In the genomic region with DNA sequence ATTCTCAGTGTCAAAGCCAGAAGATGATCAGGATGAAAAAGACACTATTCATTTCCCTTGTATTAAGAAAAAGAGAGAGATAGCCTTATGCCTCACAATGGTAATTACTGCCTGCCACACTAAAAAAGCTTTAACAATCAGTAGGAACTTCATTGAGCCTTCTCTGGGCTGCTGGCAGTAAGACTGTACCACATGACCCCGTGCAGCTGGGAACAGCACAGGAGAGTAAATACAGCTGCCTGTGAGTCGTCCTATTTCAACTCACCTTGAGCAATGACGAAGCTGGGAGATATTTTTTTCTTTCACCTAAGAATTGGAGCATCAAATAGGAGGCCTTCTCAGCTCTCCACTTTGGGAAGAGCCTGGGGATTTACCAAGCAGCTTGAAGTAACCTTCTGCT, we compare ENCODE assay signal across 1 cellular context.
TF ChIP-seq lines count a peak whose summit lies in the region.

No MANE protein-coding gene starts in this region.

TF ChIP-seq in GM23338, 12 proteins besides CTCF, POLR2A, EP300 and RAD21 (continued from another document):
- TF ChIP-seq, protein P1, sequence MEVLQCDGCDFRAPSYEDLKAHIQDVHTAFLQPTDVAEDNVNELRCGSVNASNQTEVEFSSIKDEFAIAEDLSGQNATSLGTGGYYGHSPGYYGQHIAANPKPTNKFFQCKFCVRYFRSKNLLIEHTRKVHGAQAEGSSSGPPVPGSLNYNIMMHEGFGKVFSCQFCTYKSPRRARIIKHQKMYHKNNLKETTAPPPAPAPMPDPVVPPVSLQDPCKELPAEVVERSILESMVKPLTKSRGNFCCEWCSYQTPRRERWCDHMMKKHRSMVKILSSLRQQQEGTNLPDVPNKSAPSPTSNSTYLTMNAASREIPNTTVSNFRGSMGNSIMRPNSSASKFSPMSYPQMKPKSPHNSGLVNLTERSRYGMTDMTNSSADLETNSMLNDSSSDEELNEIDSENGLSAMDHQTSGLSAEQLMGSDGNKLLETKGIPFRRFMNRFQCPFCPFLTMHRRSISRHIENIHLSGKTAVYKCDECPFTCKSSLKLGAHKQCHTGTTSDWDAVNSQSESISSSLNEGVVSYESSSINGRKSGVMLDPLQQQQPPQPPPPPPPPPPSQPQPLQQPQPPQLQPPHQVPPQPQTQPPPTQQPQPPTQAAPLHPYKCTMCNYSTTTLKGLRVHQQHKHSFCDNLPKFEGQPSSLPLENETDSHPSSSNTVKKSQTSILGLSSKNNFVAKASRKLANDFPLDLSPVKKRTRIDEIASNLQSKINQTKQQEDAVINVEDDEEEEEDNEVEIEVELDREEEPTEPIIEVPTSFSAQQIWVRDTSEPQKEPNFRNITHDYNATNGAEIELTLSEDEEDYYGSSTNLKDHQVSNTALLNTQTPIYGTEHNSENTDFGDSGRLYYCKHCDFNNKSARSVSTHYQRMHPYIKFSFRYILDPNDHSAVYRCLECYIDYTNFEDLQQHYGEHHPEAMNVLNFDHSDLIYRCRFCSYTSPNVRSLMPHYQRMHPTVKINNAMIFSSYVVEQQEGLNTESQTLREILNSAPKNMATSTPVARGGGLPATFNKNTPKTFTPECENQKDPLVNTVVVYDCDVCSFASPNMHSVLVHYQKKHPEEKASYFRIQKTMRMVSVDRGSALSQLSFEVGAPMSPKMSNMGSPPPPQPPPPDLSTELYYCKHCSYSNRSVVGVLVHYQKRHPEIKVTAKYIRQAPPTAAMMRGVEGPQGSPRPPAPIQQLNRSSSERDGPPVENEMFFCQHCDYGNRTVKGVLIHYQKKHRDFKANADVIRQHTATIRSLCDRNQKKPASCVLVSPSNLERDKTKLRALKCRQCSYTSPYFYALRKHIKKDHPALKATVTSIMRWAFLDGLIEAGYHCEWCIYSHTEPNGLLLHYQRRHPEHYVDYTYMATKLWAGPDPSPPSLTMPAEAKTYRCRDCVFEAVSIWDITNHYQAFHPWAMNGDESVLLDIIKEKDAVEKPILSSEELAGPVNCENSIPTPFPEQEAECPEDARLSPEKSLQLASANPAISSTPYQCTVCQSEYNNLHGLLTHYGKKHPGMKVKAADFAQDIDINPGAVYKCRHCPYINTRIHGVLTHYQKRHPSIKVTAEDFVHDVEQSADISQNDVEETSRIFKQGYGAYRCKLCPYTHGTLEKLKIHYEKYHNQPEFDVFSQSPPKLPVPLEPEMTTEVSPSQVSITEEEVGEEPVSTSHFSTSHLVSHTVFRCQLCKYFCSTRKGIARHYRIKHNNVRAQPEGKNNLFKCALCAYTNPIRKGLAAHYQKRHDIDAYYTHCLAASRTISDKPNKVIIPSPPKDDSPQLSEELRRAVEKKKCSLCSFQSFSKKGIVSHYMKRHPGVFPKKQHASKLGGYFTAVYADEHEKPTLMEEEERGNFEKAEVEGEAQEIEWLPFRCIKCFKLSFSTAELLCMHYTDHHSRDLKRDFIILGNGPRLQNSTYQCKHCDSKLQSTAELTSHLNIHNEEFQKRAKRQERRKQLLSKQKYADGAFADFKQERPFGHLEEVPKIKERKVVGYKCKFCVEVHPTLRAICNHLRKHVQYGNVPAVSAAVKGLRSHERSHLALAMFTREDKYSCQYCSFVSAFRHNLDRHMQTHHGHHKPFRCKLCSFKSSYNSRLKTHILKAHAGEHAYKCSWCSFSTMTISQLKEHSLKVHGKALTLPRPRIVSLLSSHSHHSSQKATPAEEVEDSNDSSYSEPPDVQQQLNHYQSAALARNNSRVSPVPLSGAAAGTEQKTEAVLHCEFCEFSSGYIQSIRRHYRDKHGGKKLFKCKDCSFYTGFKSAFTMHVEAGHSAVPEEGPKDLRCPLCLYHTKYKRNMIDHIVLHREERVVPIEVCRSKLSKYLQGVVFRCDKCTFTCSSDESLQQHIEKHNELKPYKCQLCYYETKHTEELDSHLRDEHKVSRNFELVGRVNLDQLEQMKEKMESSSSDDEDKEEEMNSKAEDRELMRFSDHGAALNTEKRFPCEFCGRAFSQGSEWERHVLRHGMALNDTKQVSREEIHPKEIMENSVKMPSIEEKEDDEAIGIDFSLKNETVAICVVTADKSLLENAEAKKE (CRISPR knock-in tag; IDR thresholded peaks at IDR 0.05): no peak
